In genomic region chr11:62542750-62543567, GRCh38 we compare ENCODE assay signal across 8 cellular contexts. TPM values are rescaled to one million over a fixed set of nuclear protein-coding genes. Genes with fewer than 3 reads are reported as not detected.
DNase-seq lines count a peak whose midpoint lies in the region; ATAC-seq and TF ChIP-seq lines count a peak whose summit lies in the region.

No MANE protein-coding gene starts in this region.

- H3K4me3 ChIP-seq in HFF-Myc (replicated peaks; ENCODE audit: low read depth, low read length) = peak overlapping the region; percentile 99
- H3K4me3 ChIP-seq in endodermal cell (ENCODE audit: low read length) = peak overlapping the region; percentile 88

- peak overlapping the region; percentile 23 for H3K9ac ChIP-seq in endodermal cell (ENCODE audit: extremely low read depth, low read length, poor library complexity, severe bottlenecking)

- H3K9me3 Mint-ChIP-seq in endodermal cell = no peaks in the 10 kb centered on the region
- H3K9me3 Mint-ChIP-seq in stimulated activated naive CD8-positive, alpha-beta T cell treated with anti-CD3 and anti-CD28 coated beads, Interleukin-15, Interleukin-2, amounts not matched to agents 100 ng/mL and 50 ng/mL, for 24 hours = no peaks in the 10 kb centered on the region

- H3K36me3 Mint-ChIP-seq in endodermal cell (ENCODE audit: low read depth) = peaks cover 7% of the 10 kb centered on the region
- no peaks in the 10 kb centered on the region for H3K36me3 Mint-ChIP-seq in stimulated activated naive CD8-positive, alpha-beta T cell treated with anti-CD3 and anti-CD28 coated beads, Interleukin-15, Interleukin-2, amounts not matched to agents 100 ng/mL and 50 ng/mL, for 24 hours (ENCODE audit: low read depth)

- 19 to 45% methylated on average over 9 to 30 of the region's 30 CpGs for WGBS in endodermal cell (ENCODE audit: insufficient coverage in 1 of 2, insufficient read length in 1 of 2), 2 experiments

- H3K27ac Mint-ChIP-seq in endodermal cell = no peak overlapping the region
- H3K27ac Mint-ChIP-seq in stimulated activated naive CD8-positive, alpha-beta T cell treated with anti-CD3 and anti-CD28 coated beads, Interleukin-15, Interleukin-2, amounts not matched to agents 100 ng/mL and 50 ng/mL, for 24 hours = peak overlapping the region; percentile 55

- no peaks in the 10 kb centered on the region for H3K9me3 ChIP-seq in endodermal cell (ENCODE audit: control insufficient read depth, low read length)

- H3K4me3 Mint-ChIP-seq in endodermal cell = peak overlapping the region; percentile 92
- H3K4me3 Mint-ChIP-seq in stimulated activated naive CD8-positive, alpha-beta T cell treated with anti-CD3 and anti-CD28 coated beads, Interleukin-15, Interleukin-2, amounts not matched to agents 100 ng/mL and 50 ng/mL, for 24 hours = peak overlapping the region; percentile 84

- peaks cover 16% of the 10 kb centered on the region for H3K4me1 ChIP-seq in endodermal cell (ENCODE audit: control insufficient read depth, insufficient read depth, low read length)

- no peaks in the 10 kb centered on the region for H3K27me3 ChIP-seq in endodermal cell (ENCODE audit: control insufficient read depth, insufficient read depth, low read length, poor library complexity, severe bottlenecking)

- TF ChIP-seq CTCF in HFF-Myc (IDR thresholded peaks at IDR 0.05; ENCODE audit: low read depth, low read length, missing control alignments) (peak; percentile 96), endodermal cell (conservative IDR thresholded peaks at IDR 0.05) (peak; percentile 96)

- H3K27ac ChIP-seq in endodermal cell (ENCODE audit: low read depth, low read length) = no peak overlapping the region

- DNase-seq in DMS153 (lab: John Stamatoyannopoulos, UW) (peak; percentile 22), HFF-Myc (ENCODE audit: extremely low read depth, low read depth) (peak; percentile 52), NOMO-1 treated with DMSO at 0.1 percent for 48 hours (lab: John Stamatoyannopoulos, UW; ENCODE audit: unreplicated experiment) (peak; percentile 87), endodermal cell (peak; percentile 95), mesenteric fat pad (ENCODE audit: low spot score) (peak; percentile 95)
- peak; percentile 74 for DNase-seq in activated CD8-positive, alpha-beta memory T cell treated with anti-CD3 and anti-CD28 coated beads, Interleukin-2, amount 50 U/mL, for 4 hours

- H3K36me3 ChIP-seq in endodermal cell (ENCODE audit: control insufficient read depth, insufficient read depth, low read length) = peaks cover 19% of the 10 kb centered on the region

- H3K4me1 Mint-ChIP-seq in endodermal cell = peaks cover 52% of the 10 kb centered on the region
- H3K4me1 Mint-ChIP-seq in stimulated activated naive CD8-positive, alpha-beta T cell treated with anti-CD3 and anti-CD28 coated beads, Interleukin-15, Interleukin-2, amounts not matched to agents 100 ng/mL and 50 ng/mL, for 24 hours (ENCODE audit: low read depth) = peaks cover 89% of the 10 kb centered on the region

- no peak for ATAC-seq in GM21619 (IDR thresholded peaks at IDR 0.05; ENCODE audit: unreplicated experiment)

- peaks cover 43% of the 10 kb centered on the region for H3K27me3 Mint-ChIP-seq in endodermal cell (ENCODE audit: insufficient read depth)
- H3K27me3 Mint-ChIP-seq in stimulated activated naive CD8-positive, alpha-beta T cell treated with anti-CD3 and anti-CD28 coated beads, Interleukin-15, Interleukin-2, amounts not matched to agents 100 ng/mL and 50 ng/mL, for 24 hours = no peaks in the 10 kb centered on the region

RNA-seq across cellular contexts. Expression of gene AHNAK, which starts 3.6 kb away (rescaled TPM):
- 100 to 1,000 TPM; 109 to 165 TPM for total RNA-seq in endodermal cell
- polyA plus RNA-seq in endodermal cell (2013, experiment 1 of 2) = 18.4 TPM
- 24.8 TPM for polyA plus RNA-seq in endodermal cell (2013, experiment 2 of 2)
- total RNA-seq in mesenteric fat pad = 1,254 TPM

RNA-seq across cellular contexts. Expression of gene EEF1G, which starts 30.7 kb away (rescaled TPM):
- total RNA-seq in endodermal cell (1,000 to 10,000 TPM; 1,705 to 1,818 TPM), mesenteric fat pad (865 TPM)
- 2,069 TPM for polyA plus RNA-seq in endodermal cell (2013, experiment 1 of 2)
- polyA plus RNA-seq in endodermal cell (2013, experiment 2 of 2) = 1,897 TPM

RNA-seq across cellular contexts. Expression of gene TUT1, which starts 48.4 kb away (rescaled TPM):
- total RNA-seq in endodermal cell (10 to 100 TPM; 16.0 to 33.5 TPM), mesenteric fat pad (13.4 TPM)
- polyA plus RNA-seq in endodermal cell (2013, experiment 1 of 2) = 22.9 TPM
- 19.0 TPM for polyA plus RNA-seq in endodermal cell (2013, experiment 2 of 2)

RNA-seq across cellular contexts. Expression of gene MTA2, which starts 58.7 kb away (rescaled TPM):
- total RNA-seq in endodermal cell (100 to 1,000 TPM; 131 to 155 TPM), mesenteric fat pad (103 TPM)
- polyA plus RNA-seq in endodermal cell (2013, experiment 1 of 2) = 118 TPM
- polyA plus RNA-seq in endodermal cell (2013, experiment 2 of 2) = 114 TPM

Comparison
In these comparisons a context has a peak if more than half of its experiments do, and no peak if none do; other contexts are left out.
1. DNase-seq: peak in every context shown above with its lines; median percentile 95 in endodermal cell; 95 in mesenteric fat pad; 87 in NOMO-1 treated with DMSO at 0.1 percent for 48 hours; 74 in activated CD8-positive, alpha-beta memory T cell treated with anti-CD3 and anti-CD28 coated beads, Interleukin-2, amount 50 U/mL, for 4 hours; 52 in HFF-Myc; 22 in DMS153.